1 cellular context compared by ENCODE assay signal in genomic region chr14:93759781-93760307, GRCh38.
TF ChIP-seq lines count a peak whose summit lies in the region.

No MANE protein-coding gene starts in this region.

TF ChIP-seq in H1, 55 proteins besides CTCF, POLR2A, EP300 and RAD21 (continued from another document):
- TF ChIP-seq, protein P1, sequence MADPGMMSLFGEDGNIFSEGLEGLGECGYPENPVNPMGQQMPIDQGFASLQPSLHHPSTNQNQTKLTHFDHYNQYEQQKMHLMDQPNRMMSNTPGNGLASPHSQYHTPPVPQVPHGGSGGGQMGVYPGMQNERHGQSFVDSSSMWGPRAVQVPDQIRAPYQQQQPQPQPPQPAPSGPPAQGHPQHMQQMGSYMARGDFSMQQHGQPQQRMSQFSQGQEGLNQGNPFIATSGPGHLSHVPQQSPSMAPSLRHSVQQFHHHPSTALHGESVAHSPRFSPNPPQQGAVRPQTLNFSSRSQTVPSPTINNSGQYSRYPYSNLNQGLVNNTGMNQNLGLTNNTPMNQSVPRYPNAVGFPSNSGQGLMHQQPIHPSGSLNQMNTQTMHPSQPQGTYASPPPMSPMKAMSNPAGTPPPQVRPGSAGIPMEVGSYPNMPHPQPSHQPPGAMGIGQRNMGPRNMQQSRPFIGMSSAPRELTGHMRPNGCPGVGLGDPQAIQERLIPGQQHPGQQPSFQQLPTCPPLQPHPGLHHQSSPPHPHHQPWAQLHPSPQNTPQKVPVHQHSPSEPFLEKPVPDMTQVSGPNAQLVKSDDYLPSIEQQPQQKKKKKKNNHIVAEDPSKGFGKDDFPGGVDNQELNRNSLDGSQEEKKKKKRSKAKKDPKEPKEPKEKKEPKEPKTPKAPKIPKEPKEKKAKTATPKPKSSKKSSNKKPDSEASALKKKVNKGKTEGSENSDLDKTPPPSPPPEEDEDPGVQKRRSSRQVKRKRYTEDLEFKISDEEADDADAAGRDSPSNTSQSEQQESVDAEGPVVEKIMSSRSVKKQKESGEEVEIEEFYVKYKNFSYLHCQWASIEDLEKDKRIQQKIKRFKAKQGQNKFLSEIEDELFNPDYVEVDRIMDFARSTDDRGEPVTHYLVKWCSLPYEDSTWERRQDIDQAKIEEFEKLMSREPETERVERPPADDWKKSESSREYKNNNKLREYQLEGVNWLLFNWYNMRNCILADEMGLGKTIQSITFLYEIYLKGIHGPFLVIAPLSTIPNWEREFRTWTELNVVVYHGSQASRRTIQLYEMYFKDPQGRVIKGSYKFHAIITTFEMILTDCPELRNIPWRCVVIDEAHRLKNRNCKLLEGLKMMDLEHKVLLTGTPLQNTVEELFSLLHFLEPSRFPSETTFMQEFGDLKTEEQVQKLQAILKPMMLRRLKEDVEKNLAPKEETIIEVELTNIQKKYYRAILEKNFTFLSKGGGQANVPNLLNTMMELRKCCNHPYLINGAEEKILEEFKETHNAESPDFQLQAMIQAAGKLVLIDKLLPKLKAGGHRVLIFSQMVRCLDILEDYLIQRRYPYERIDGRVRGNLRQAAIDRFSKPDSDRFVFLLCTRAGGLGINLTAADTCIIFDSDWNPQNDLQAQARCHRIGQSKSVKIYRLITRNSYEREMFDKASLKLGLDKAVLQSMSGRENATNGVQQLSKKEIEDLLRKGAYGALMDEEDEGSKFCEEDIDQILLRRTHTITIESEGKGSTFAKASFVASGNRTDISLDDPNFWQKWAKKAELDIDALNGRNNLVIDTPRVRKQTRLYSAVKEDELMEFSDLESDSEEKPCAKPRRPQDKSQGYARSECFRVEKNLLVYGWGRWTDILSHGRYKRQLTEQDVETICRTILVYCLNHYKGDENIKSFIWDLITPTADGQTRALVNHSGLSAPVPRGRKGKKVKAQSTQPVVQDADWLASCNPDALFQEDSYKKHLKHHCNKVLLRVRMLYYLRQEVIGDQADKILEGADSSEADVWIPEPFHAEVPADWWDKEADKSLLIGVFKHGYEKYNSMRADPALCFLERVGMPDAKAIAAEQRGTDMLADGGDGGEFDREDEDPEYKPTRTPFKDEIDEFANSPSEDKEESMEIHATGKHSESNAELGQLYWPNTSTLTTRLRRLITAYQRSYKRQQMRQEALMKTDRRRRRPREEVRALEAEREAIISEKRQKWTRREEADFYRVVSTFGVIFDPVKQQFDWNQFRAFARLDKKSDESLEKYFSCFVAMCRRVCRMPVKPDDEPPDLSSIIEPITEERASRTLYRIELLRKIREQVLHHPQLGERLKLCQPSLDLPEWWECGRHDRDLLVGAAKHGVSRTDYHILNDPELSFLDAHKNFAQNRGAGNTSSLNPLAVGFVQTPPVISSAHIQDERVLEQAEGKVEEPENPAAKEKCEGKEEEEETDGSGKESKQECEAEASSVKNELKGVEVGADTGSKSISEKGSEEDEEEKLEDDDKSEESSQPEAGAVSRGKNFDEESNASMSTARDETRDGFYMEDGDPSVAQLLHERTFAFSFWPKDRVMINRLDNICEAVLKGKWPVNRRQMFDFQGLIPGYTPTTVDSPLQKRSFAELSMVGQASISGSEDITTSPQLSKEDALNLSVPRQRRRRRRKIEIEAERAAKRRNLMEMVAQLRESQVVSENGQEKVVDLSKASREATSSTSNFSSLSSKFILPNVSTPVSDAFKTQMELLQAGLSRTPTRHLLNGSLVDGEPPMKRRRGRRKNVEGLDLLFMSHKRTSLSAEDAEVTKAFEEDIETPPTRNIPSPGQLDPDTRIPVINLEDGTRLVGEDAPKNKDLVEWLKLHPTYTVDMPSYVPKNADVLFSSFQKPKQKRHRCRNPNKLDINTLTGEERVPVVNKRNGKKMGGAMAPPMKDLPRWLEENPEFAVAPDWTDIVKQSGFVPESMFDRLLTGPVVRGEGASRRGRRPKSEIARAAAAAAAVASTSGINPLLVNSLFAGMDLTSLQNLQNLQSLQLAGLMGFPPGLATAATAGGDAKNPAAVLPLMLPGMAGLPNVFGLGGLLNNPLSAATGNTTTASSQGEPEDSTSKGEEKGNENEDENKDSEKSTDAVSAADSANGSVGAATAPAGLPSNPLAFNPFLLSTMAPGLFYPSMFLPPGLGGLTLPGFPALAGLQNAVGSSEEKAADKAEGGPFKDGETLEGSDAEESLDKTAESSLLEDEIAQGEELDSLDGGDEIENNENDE (IDR thresholded peaks at IDR 0.05; ENCODE audit: insufficient replicate concordance, low read length), result no peak
- no peak for TF ChIP-seq SP1 (IDR thresholded peaks at IDR 0.05; ENCODE audit: low read depth, low read length)
- TF ChIP-seq BCL11A (IDR thresholded peaks at IDR 0.05; ENCODE audit: low read depth in 2 of 2, low read length in 2 of 2), result no peak
- TF ChIP-seq, protein P2, sequence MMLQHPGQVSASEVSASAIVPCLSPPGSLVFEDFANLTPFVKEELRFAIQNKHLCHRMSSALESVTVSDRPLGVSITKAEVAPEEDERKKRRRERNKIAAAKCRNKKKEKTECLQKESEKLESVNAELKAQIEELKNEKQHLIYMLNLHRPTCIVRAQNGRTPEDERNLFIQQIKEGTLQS (IDR thresholded peaks at IDR 0.05; ENCODE audit: insufficient read depth, low read depth, low read length), result no peak
- TF ChIP-seq BACH1 (IDR thresholded peaks at IDR 0.05; ENCODE audit: low read length), result no peak
- no peak for TF ChIP-seq SIRT6 (IDR thresholded peaks at IDR 0.05; ENCODE audit: low read length)
- TF ChIP-seq JUND (IDR thresholded peaks at IDR 0.05; ENCODE audit: low read length), result no peak
- TF ChIP-seq TAF1 (IDR thresholded peaks at IDR 0.05; ENCODE audit: low read depth, low read length), result no peak
- TF ChIP-seq SRF (IDR thresholded peaks at IDR 0.05; ENCODE audit: low read depth, low read length), result no peak
